Comparison of ENCODE assay signal across 1 cellular context in genomic region chr10:132566892-132567291, GRCh38.
TF ChIP-seq lines count a peak whose summit lies in the region.

No MANE protein-coding gene starts in this region.

TF ChIP-seq in H1, 55 proteins besides CTCF, POLR2A, EP300 and RAD21 (continued from another document):
- TF ChIP-seq CHD7 (IDR thresholded peaks at IDR 0.05; ENCODE audit: insufficient replicate concordance, low read length) (no peak), RBBP5 (IDR thresholded peaks at IDR 0.05; ENCODE audit: borderline replicate concordance, low read depth, low read length) (no peak)
